ENCODE assay signal across 24 cellular contexts in the genomic region with DNA sequence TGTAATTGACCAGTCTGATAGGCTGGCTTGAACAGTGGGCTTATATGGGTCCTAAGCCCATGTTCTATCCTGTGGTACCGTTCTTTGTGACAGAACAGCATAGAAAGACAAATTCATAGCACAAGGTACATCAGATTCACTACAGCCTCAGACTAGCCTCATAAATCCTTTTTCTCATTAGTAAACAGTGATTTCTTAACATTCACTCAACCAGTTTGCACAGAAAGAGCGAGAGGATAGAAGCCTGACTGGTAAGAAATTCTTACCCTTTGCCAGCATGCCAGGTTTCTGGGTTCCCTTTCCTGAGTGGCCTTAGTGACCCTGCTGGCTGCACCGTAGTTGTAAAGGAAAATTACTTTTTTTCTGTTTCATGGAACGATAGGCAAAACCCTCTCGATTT.
"Had no signal": no experiment of that assay in that cellular context is flagged by ENCODE, and none has a peak within 500 bp of the region (broad histone marks: within the 10 kb centered on the region; RNA-seq: fewer than 3 reads in every experiment).

No MANE protein-coding gene starts in this region.

- H3K36me3 ChIP-seq: colonic mucosa, esophagus muscularis mucosa, esophagus squamous epithelium, gastrocnemius medialis, gastroesophageal sphincter, heart left ventricle, heart right ventricle had no signal

- H3K27me3 Mint-ChIP-seq: dendritic cell treated with granulocyte-macrophage colony-stimulating factor and Interleukin-4, amounts not matched to agents 40 ng/mL and 50 ng/mL, for 4 days; effector memory CD8-positive, alpha-beta T cell had no signal

- H3K27me3 ChIP-seq: colonic mucosa, esophagus muscularis mucosa, esophagus squamous epithelium, foreskin keratinocyte, gastrocnemius medialis, gastroesophageal sphincter, heart left ventricle had no signal

- H3K27ac Mint-ChIP-seq: dendritic cell treated with granulocyte-macrophage colony-stimulating factor and Interleukin-4, amounts not matched to agents 40 ng/mL and 50 ng/mL, for 4 days; effector memory CD8-positive, alpha-beta T cell; endodermal cell had no signal

- H3K27ac ChIP-seq: colonic mucosa, coronary artery, dorsolateral prefrontal cortex, epithelial cell of prostate, esophagus muscularis mucosa, esophagus squamous epithelium, foreskin keratinocyte, gastrocnemius medialis, gastroesophageal sphincter, heart left ventricle, heart right ventricle had no signal

- H3K9me3 ChIP-seq: colonic mucosa, esophagus muscularis mucosa, esophagus squamous epithelium, gastrocnemius medialis, gastroesophageal sphincter, heart left ventricle, heart right ventricle had no signal

- H3K4me3 Mint-ChIP-seq: dendritic cell treated with granulocyte-macrophage colony-stimulating factor and Interleukin-4, amounts not matched to agents 40 ng/mL and 50 ng/mL, for 4 days; effector memory CD8-positive, alpha-beta T cell; endodermal cell had no signal

- DNase-seq: colonic mucosa; cortex of kidney; dermis blood vessel endothelial cell; dorsolateral prefrontal cortex; effector CD4-positive, alpha-beta T cell; effector CD8-positive, alpha-beta T cell; effector memory CD4-positive, alpha-beta T cell; effector memory CD8-positive, alpha-beta T cell; endodermal cell; erythroblast; esophagus squamous epithelium; foreskin fibroblast; foreskin keratinocyte; foreskin melanocyte; gastrocnemius medialis; glutamatergic neuron; head of caudate nucleus; heart left ventricle; heart right ventricle had no signal

- H3K9me3 Mint-ChIP-seq: dendritic cell treated with granulocyte-macrophage colony-stimulating factor and Interleukin-4, amounts not matched to agents 40 ng/mL and 50 ng/mL, for 4 days; effector memory CD8-positive, alpha-beta T cell had no signal

- H3K4me3 ChIP-seq: colonic mucosa, coronary artery, dorsolateral prefrontal cortex, esophagus muscularis mucosa, esophagus squamous epithelium, gastrocnemius medialis, gastroesophageal sphincter, heart left ventricle, heart right ventricle had no signal

- ATAC-seq: effector memory CD8-positive, alpha-beta T cell; foreskin keratinocyte; gastrocnemius medialis; gastroesophageal sphincter; heart left ventricle; heart right ventricle had no signal

- H3K4me1 ChIP-seq: colonic mucosa, foreskin keratinocyte, gastrocnemius medialis had no signal
